Comparison of ENCODE assay signal across 1 cellular context in genomic region chr12:73361867-73362230, GRCh38.
TF ChIP-seq lines count a peak whose summit lies in the region.

No MANE protein-coding gene starts in this region.

TF ChIP-seq in GM23338, 12 proteins besides CTCF, POLR2A, EP300 and RAD21:
- TF ChIP-seq ZNF462 (CRISPR knock-in tag; IDR thresholded peaks at IDR 0.05) = no peak
- no peak for TF ChIP-seq CREB1 (CRISPR knock-in tag; IDR thresholded peaks at IDR 0.05; ENCODE audit: low read depth)
- TF ChIP-seq EZH2phosphoT487 (IDR thresholded peaks at IDR 0.05; ENCODE audit: unreplicated experiment) = no peak
- TF ChIP-seq EZH2 (IDR thresholded peaks at IDR 0.05; ENCODE audit: low read depth, unreplicated experiment) = no peak
- TF ChIP-seq NANOG (IDR thresholded peaks at IDR 0.05; ENCODE audit: borderline replicate concordance) = no peak
- TF ChIP-seq JUNB (IDR thresholded peaks at IDR 0.05; ENCODE audit: unreplicated experiment) = no peak
- no peak for TF ChIP-seq ZNF114 (CRISPR knock-in tag; IDR thresholded peaks at IDR 0.05)
- TF ChIP-seq STAT1 (IDR thresholded peaks at IDR 0.05; ENCODE audit: unreplicated experiment) = no peak
- no peak for TF ChIP-seq ETS1 (IDR thresholded peaks at IDR 0.05)
- no peak for TF ChIP-seq REST (IDR thresholded peaks at IDR 0.05; ENCODE audit: unreplicated experiment)
- TF ChIP-seq ZNF331 (CRISPR knock-in tag; IDR thresholded peaks at IDR 0.05; ENCODE audit: low read depth) = no peak
- TF ChIP-seq POLR2AphosphoS5 (IDR thresholded peaks at IDR 0.05; ENCODE audit: low read depth) = no peak
